Comparison of ENCODE assay signal across 14 cellular contexts in the genomic region with DNA sequence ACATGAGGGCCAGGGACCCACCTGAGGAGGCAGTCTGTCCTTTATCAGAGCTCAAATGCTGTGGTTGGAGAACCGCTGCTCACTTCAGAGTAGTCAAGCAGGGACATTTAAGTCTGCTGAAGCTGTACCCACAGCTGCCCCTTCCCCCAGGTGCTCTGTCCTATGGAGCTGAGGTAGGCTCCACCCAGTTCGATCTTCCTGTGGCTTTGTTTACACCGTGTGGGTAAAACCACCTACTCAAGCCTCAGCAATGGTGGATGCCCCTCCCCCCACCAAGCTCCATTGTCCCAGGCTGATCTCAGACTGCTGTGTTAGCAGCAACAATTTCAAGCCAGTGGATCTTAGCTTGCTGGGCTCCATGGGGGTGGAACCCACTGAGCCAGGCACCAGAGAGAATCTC.
A peak's percentile ranks its signal among the peaks of the same experiment; 100 is the strongest.
DNase-seq lines count a peak whose midpoint lies in the region; ATAC-seq and TF ChIP-seq lines count a peak whose summit lies in the region.
"Had no signal": no experiment of that assay in that cellular context is flagged by ENCODE, and none has a peak within 500 bp of the region (broad histone marks: within the 10 kb centered on the region; RNA-seq: fewer than 3 reads in every experiment).

No MANE protein-coding gene starts in this region.

- H3K4ac ChIP-seq in neuronal stem cell (ENCODE audit: low read length): no peak overlapping the region

- ATAC-seq in HG03442 (IDR thresholded peaks at IDR 0.05; ENCODE audit: unreplicated experiment): no peak
- ATAC-seq: Right ventricle myocardium inferior had no signal

- no peak overlapping the region for H3K14ac ChIP-seq in neuronal stem cell (ENCODE audit: low read length)

- H3K9me2 ChIP-seq in Loucy (replicated peaks; ENCODE audit: low read depth, low read length): no peaks in the 10 kb centered on the region

- H4K8ac ChIP-seq in neuronal stem cell (ENCODE audit: low read depth, low read length): no peak overlapping the region

- no CpG with 5 or more reads among the region's 3 CpGs for WGBS in neuronal stem cell (ENCODE audit: extremely low coverage in 2 of 2, insufficient read length in 2 of 2, insufficient replicate concordance in 1 of 2), 2 donors

- H2AFZ ChIP-seq in Loucy (ENCODE audit: low read length): peak overlapping the region; percentile 10; the same call in 1 of the 2 replicates
- H2AFZ ChIP-seq in neuronal stem cell (ENCODE audit: low read length): peak overlapping the region; percentile 1

- peak overlapping the region; percentile 53 for H3K4me2 ChIP-seq in Loucy (ENCODE audit: low read depth, low read length, poor library complexity, severe bottlenecking)
- no peak overlapping the region for H3K4me2 ChIP-seq in neuronal stem cell (ENCODE audit: insufficient read depth, low read length, poor library complexity, severe bottlenecking)

- H3K79me2 ChIP-seq in Loucy (ENCODE audit: insufficient read depth, low read length): no peaks in the 10 kb centered on the region

- H3K27ac ChIP-seq in neuronal stem cell (replicated peaks; ENCODE audit: low read length): no peak overlapping the region
- H3K27ac ChIP-seq: SK-N-MC had no signal

- H3K9ac ChIP-seq in Loucy (ENCODE audit: low read depth, low read length, poor library complexity, severe bottlenecking): peak overlapping the region; percentile 57
- H3K9ac ChIP-seq in neuronal stem cell (ENCODE audit: low read depth, low read length, poor library complexity): no peak overlapping the region

- no peaks in the 10 kb centered on the region for H3K79me1 ChIP-seq in neuronal stem cell (ENCODE audit: low read depth, low read length)

- H3K36me3 ChIP-seq in Loucy (ENCODE audit: insufficient read depth, low read length): no peaks in the 10 kb centered on the region
- no peaks in the 10 kb centered on the region for H3K36me3 ChIP-seq in neuronal stem cell (replicated peaks in 1 of 2; ENCODE audit: control insufficient read depth in 2 of 2, insufficient read depth in 2 of 2, low read length in 2 of 2)

- peak; percentile 46 for DNase-seq in NCI-H748 (lab: John Stamatoyannopoulos, UW; ENCODE audit: unreplicated experiment)
- no peak for DNase-seq in NCI-H748 treated with DMSO at 0.1 percent for 48 hours (lab: John Stamatoyannopoulos, UW)
- peak; percentile 65 for DNase-seq in RPMI8226
- no peak for DNase-seq in neuronal stem cell (ENCODE audit: low spot score)
- DNase-seq in NCI-H82 (lab: John Stamatoyannopoulos, UW): no peak
- DNase-seq in NCI-H1105 treated with DMSO at 0.1 percent for 48 hours (lab: John Stamatoyannopoulos, UW): no peak
- DNase-seq: DMS79 treated with DMSO at 0.1 percent for 48 hours, GF-D8, NCI-H187, NCI-H526 had no signal

- no peaks in the 10 kb centered on the region for H4K20me1 ChIP-seq in Loucy (ENCODE audit: insufficient read depth, low read length, poor library complexity, severe bottlenecking)

- no peak overlapping the region for H2BK15ac ChIP-seq in neuronal stem cell (ENCODE audit: low read length)

- H2AK5ac ChIP-seq in neuronal stem cell (ENCODE audit: low read depth, low read length): no peak overlapping the region

- peak overlapping the region; percentile 32 for H3K4me3 ChIP-seq in Loucy (ENCODE audit: low read length, poor library complexity, severe bottlenecking)
- H3K4me3 ChIP-seq in neuronal stem cell (ENCODE audit: low read length in 2 of 2): no peak overlapping the region
- H3K4me3 ChIP-seq: SK-N-MC had no signal

- H3K9me3 ChIP-seq in Loucy (ENCODE audit: insufficient read depth, low read depth, low read length): peaks cover 8% of the 10 kb centered on the region; the same call in 1 of the 2 replicates
- no peaks in the 10 kb centered on the region for H3K9me3 ChIP-seq in neuronal stem cell (replicated peaks in 1 of 2; ENCODE audit: control insufficient read depth in 2 of 2, insufficient read depth in 1 of 2, low read depth in 1 of 2, low read length in 2 of 2)

- no peaks in the 10 kb centered on the region for H3K27me3 ChIP-seq in Loucy (ENCODE audit: insufficient read depth, low read length, poor library complexity, severe bottlenecking)
- no peaks in the 10 kb centered on the region for H3K27me3 ChIP-seq in neuronal stem cell (ENCODE audit: control insufficient read depth in 3 of 3, insufficient read depth in 3 of 3, low read depth in 1 of 3, low read length in 3 of 3)

- H2BK5ac ChIP-seq in neuronal stem cell (ENCODE audit: low read length): no peak overlapping the region

- H4K91ac ChIP-seq in neuronal stem cell (ENCODE audit: low read depth, low read length, poor library complexity): no peak overlapping the region

- H2BK120ac ChIP-seq in neuronal stem cell (ENCODE audit: low read depth, low read length): no peak overlapping the region

- H3K18ac ChIP-seq in neuronal stem cell (ENCODE audit: low read length): peak overlapping the region; percentile 18

- H3F3A ChIP-seq in Loucy (ENCODE audit: low read depth): peaks cover 7% of the 10 kb centered on the region; the same call in 1 of the 2 replicates

- TF ChIP-seq CTCF in Loucy (conservative IDR thresholded peaks at IDR 0.05; ENCODE audit: low read length): no peak

- H3K4me1 ChIP-seq in Loucy (ENCODE audit: insufficient read depth, low read length, poor library complexity, severe bottlenecking) (peaks cover 65% of the 10 kb centered on the region), neuronal stem cell (ENCODE audit: control insufficient read depth in 2 of 2, insufficient read depth in 1 of 2, low read depth in 1 of 2, low read length in 2 of 2) (no peaks in the 10 kb centered on the region)

- H2BK12ac ChIP-seq in neuronal stem cell (ENCODE audit: low read length): no peak overlapping the region

- H3K23ac ChIP-seq in neuronal stem cell (ENCODE audit: low read depth, low read length, poor library complexity): no peak overlapping the region

Comparison
In these comparisons a context has a peak if more than half of its experiments do, and no peak if none do; other contexts are left out.
1. DNase-seq: peak in NCI-H748 (single experiment) and RPMI8226 (single experiment); none in NCI-H748 treated with DMSO at 0.1 percent for 48 hours (single experiment), neuronal stem cell (single experiment), NCI-H82 (single experiment) and NCI-H1105 treated with DMSO at 0.1 percent for 48 hours (single experiment).